Comparison of ENCODE assay signal across 2 cellular contexts in genomic region chr1:156796340-156797097, GRCh38.
TF ChIP-seq lines count a peak whose summit lies in the region.

No MANE protein-coding gene starts in this region.

TF ChIP-seq in SK-N-SH, 30 proteins besides CTCF, POLR2A, EP300 and RAD21 (continued from another document):
- no peak for TF ChIP-seq REST (IDR thresholded peaks at IDR 0.05; ENCODE audit: low read depth, low read length)
- TF ChIP-seq GABPA (IDR thresholded peaks at IDR 0.05; ENCODE audit: low read depth): no peak

TF ChIP-seq in SK-N-SH treated with all-trans-retinoic acid at 6 μM for 48 hours, 23 proteins besides CTCF, POLR2A, EP300 and RAD21 (continued from another document):
- TF ChIP-seq CSRNP3 (CRISPR knock-in tag; IDR thresholded peaks at IDR 0.05) (no peak), PATZ1 (CRISPR knock-in tag; IDR thresholded peaks at IDR 0.05; ENCODE audit: borderline replicate concordance) (no peak), ZC3H10 (CRISPR knock-in tag; IDR thresholded peaks at IDR 0.05) (no peak), ARNTL (CRISPR knock-in tag; IDR thresholded peaks at IDR 0.05; ENCODE audit: borderline replicate concordance, low read depth) (no peak), TSHZ2 (CRISPR knock-in tag; IDR thresholded peaks at IDR 0.05) (no peak), ZFP30 (CRISPR knock-in tag; IDR thresholded peaks at IDR 0.05) (no peak), GLIS3 (CRISPR knock-in tag; IDR thresholded peaks at IDR 0.05) (no peak), PPARA (CRISPR knock-in tag; IDR thresholded peaks at IDR 0.05; ENCODE audit: borderline replicate concordance) (no peak), TOX (CRISPR knock-in tag; IDR thresholded peaks at IDR 0.05; ENCODE audit: borderline replicate concordance) (no peak), RARB (CRISPR knock-in tag; IDR thresholded peaks at IDR 0.05) (no peak), TCF4 (CRISPR knock-in tag; IDR thresholded peaks at IDR 0.05; ENCODE audit: borderline replicate concordance) (no peak)
